13 cellular contexts compared by ENCODE assay signal in the genomic region with DNA sequence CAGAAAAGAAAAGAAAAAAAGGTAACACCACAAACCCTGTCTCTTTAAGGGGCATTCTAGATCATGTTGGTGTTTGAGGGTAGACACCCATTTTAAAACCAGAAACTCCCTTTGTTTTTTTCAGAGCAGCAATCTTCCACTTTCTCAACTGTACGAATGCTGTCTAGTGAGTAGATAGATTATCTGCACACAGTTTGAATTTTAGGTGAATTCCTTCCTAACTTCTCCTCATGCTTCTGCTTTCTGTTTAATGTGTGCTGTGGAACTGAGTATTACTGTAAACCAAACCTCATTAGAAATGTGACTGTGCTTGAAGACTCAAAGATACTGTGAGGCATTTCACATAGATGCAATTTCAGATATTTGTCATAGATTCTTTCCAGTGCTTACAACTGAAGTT.
DNase-seq lines count a peak whose midpoint lies in the region; ATAC-seq and TF ChIP-seq lines count a peak whose summit lies in the region.
"Had no signal": no experiment of that assay in that cellular context is flagged by ENCODE, and none has a peak within 500 bp of the region (broad histone marks: within the 10 kb centered on the region; RNA-seq: fewer than 3 reads in every experiment).

No MANE protein-coding gene starts in this region.

- intact Hi-C loops in upper lobe of right lung (cut with DNase I), result no loop called here

- DNase-seq in GM06990 (ENCODE audit: extremely low read depth, insufficient read length) (peak; percentile 29), middle frontal gyrus (ENCODE audit: extremely low spot score, low spot score) (no peak), NCI-H1694 (lab: John Stamatoyannopoulos, UW) (no peak), NCI-H146 (lab: John Stamatoyannopoulos, UW) (no peak), upper lobe of right lung (no peak)
- DNase-seq: activated CD4-positive, alpha-beta memory T cell treated with anti-CD3 and anti-CD28 coated beads for 36 hours; colonic mucosa; Karpas-422; naive B cell had no signal

- H3K27me3 ChIP-seq in GM06990 (replicated peaks; ENCODE audit: control insufficient read depth, insufficient read depth, low read length), result no peaks in the 10 kb centered on the region
- no peaks in the 10 kb centered on the region for H3K27me3 ChIP-seq in upper lobe of right lung
- H3K27me3 ChIP-seq: colonic mucosa had no signal

- no peak for TF ChIP-seq CTCF in GM06990 (IDR thresholded peaks at IDR 0.05; ENCODE audit: insufficient read depth, low read length, poor library complexity, severe bottlenecking)
- no peak for TF ChIP-seq CTCF in upper lobe of right lung (IDR thresholded peaks at IDR 0.05)

- no peak overlapping the region for H3K4me3 ChIP-seq in GM06990 (replicated peaks; ENCODE audit: low read depth, low read length)
- no peak overlapping the region for H3K4me3 ChIP-seq in upper lobe of right lung
- H3K4me3 ChIP-seq: colonic mucosa had no signal

- no peaks in the 10 kb centered on the region for H3K36me3 ChIP-seq in GM06990 (ENCODE audit: control insufficient read depth, insufficient read depth, low read length)
- H3K36me3 ChIP-seq in upper lobe of right lung, result no peaks in the 10 kb centered on the region
- H3K36me3 ChIP-seq: colonic mucosa had no signal

- H3K4me1 ChIP-seq in upper lobe of right lung, result no peaks in the 10 kb centered on the region
- H3K4me1 ChIP-seq: colonic mucosa had no signal

- ATAC-seq in GM18868 (IDR thresholded peaks at IDR 0.05; ENCODE audit: unreplicated experiment) (peak; percentile 96), GM21737 (IDR thresholded peaks at IDR 0.05; ENCODE audit: unreplicated experiment) (peak; percentile 54), HG03342 (IDR thresholded peaks at IDR 0.05; ENCODE audit: unreplicated experiment) (peak; percentile 77), upper lobe of right lung (no peak)
- ATAC-seq: SK-N-SH treated with all-trans-retinoic acid at 6 μM for 48 hours had no signal

- H3K27ac ChIP-seq in upper lobe of right lung, result no peak overlapping the region
- H3K27ac ChIP-seq: colonic mucosa had no signal

- no peaks in the 10 kb centered on the region for H3K9me3 ChIP-seq in upper lobe of right lung
- H3K9me3 ChIP-seq: colonic mucosa had no signal
